In the genomic region with DNA sequence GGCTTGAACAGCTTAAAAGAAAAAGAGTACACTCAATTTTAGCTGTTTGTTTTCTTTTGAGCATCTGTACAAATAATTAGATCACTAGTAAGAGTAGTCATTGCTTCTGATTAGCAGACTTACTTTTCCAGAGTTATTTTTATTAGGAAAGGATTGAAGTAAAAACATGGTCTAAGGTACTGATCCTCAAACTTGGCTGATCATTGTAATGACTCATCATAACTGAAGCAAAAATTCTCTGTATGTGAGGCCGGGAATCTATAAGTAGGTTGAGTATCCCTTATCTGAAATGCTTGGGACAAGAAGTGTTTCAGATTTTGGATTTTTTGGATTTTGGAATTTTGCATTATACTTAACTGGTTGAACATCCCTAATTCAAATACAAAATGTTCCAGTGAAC, we compare ENCODE assay signal across 17 cellular contexts. TPM values are rescaled to one million over a fixed set of nuclear protein-coding genes. Genes with fewer than 3 reads are reported as not detected.
DNase-seq lines count a peak whose midpoint lies in the region; ATAC-seq, FAIRE-seq and TF ChIP-seq lines count a peak whose summit lies in the region.
"Had no signal": no experiment of that assay in that cellular context is flagged by ENCODE, and none has a peak within 500 bp of the region (broad histone marks: within the 10 kb centered on the region; RNA-seq: fewer than 3 reads in every experiment).

No MANE protein-coding gene starts in this region.

- in situ Hi-C loops in K562 (cut with MboI): loop anchor here (25.0 kb wide), 1 partner anchor 1021 kb away; no protein-coding TSS in a partner anchor

- H3K79me2 ChIP-seq in ACC112 (ENCODE audit: control insufficient read depth, insufficient read depth, low read length, unreplicated experiment): peaks cover 65% of the 10 kb centered on the region
- peaks cover 71% of the 10 kb centered on the region for H3K79me2 ChIP-seq in K562 (ENCODE audit: control insufficient read depth, insufficient read depth, low read length)

- H3K9ac ChIP-seq in K562 (ENCODE audit: insufficient read depth in 1 of 2, low read depth in 2 of 2, low read length in 2 of 2): no peak overlapping the region
- H3K9ac ChIP-seq: GM23248 had no signal

- no peak overlapping the region for H3K4me3 Mint-ChIP-seq in HFFc6
- H3K4me3 Mint-ChIP-seq: CD8-positive, alpha-beta T cell; IgD-negative memory B cell had no signal

- no peaks in the 10 kb centered on the region for H3K9me1 ChIP-seq in K562 (ENCODE audit: control insufficient read depth, insufficient read depth, low read length)

- peak overlapping the region; percentile 23; the same call in 1 of the 2 replicates for H3K27ac Mint-ChIP-seq in HFFc6
- H3K27ac Mint-ChIP-seq: CD8-positive, alpha-beta T cell; IgD-negative memory B cell had no signal

- no peak overlapping the region for H3K4me2 ChIP-seq in K562 (ENCODE audit: insufficient read depth, low read length)

- H3K36me3 ChIP-seq in ACC112 (ENCODE audit: insufficient read depth, low read length): peaks cover 53% of the 10 kb centered on the region
- H3K36me3 ChIP-seq in K562 (ENCODE audit: control insufficient read depth, insufficient read depth, low read length): peaks cover 96% of the 10 kb centered on the region
- H3K36me3 ChIP-seq in lower lobe of right lung: peaks cover 79% of the 10 kb centered on the region
- peaks cover 74% of the 10 kb centered on the region for H3K36me3 ChIP-seq in left ventricle myocardium inferior

- H3K27me3 Mint-ChIP-seq in HFFc6 (ENCODE audit: insufficient read depth): no peaks in the 10 kb centered on the region
- H3K27me3 Mint-ChIP-seq: IgD-negative memory B cell had no signal

- intact Hi-C loops in K562 (cut with micrococcal nuclease): no loop called here
- intact Hi-C loops in lower lobe of right lung (cut with DNase I): no loop called here
- intact Hi-C loops in left ventricle myocardium inferior (cut with micrococcal nuclease): no loop called here

- TF ChIP-seq POLR2A in K562 (conservative IDR thresholded peaks at IDR 0.05): no peak

- H3K27ac ChIP-seq in ACC112 (ENCODE audit: low read depth, low read length) (peak overlapping the region; percentile 42), K562 (ENCODE audit: extremely low read depth, low read depth, low read length) (no peak overlapping the region), lower lobe of right lung (no peak overlapping the region), left ventricle myocardium inferior (replicated peaks) (no peak overlapping the region)
- H3K27ac ChIP-seq: C4-2B, GM23248 had no signal

- no peaks in the 10 kb centered on the region for H3K9me3 Mint-ChIP-seq in HFFc6
- H3K9me3 Mint-ChIP-seq: CD8-positive, alpha-beta T cell; IgD-negative memory B cell had no signal

- no peak for FAIRE-seq in K562 (lab: Jason Lieb, UNC)

- H3K27me3 ChIP-seq in ACC112 (ENCODE audit: insufficient read depth, low read length): no peaks in the 10 kb centered on the region
- no peaks in the 10 kb centered on the region for H3K27me3 ChIP-seq in K562 (ENCODE audit: control insufficient read depth in 2 of 2, insufficient read depth in 2 of 2, low read length in 2 of 2)
- no peaks in the 10 kb centered on the region for H3K27me3 ChIP-seq in lower lobe of right lung (ENCODE audit: low read depth)
- H3K27me3 ChIP-seq in left ventricle myocardium inferior (ENCODE audit: low read depth): no peaks in the 10 kb centered on the region
- H3K27me3 ChIP-seq: BE2C had no signal

- H3K9me3 ChIP-seq in K562 (replicated peaks; ENCODE audit: control insufficient read depth, insufficient read depth, low read depth, low read length) (no peaks in the 10 kb centered on the region), lower lobe of right lung (no peaks in the 10 kb centered on the region), left ventricle myocardium inferior (replicated peaks) (no peaks in the 10 kb centered on the region)
- H3K9me3 ChIP-seq: BE2C had no signal

- 92% methylated on average over 1 of the region's 1 CpG for WGBS in K562 (ENCODE audit: insufficient coverage, low coverage, missing lambda C conversion rate)

- H3K4me3 ChIP-seq in ACC112 (ENCODE audit: low read depth, low read length) (no peak overlapping the region), K562 (no peak overlapping the region), fibroblast of the aortic adventitia (ENCODE audit: low read depth, low read length) (no peak overlapping the region), lower lobe of right lung (no peak overlapping the region), left ventricle myocardium inferior (no peak overlapping the region)
- H3K4me3 ChIP-seq: GM23248 had no signal

- H3K4me1 ChIP-seq in ACC112 (ENCODE audit: control insufficient read depth, insufficient read depth, low read length, unreplicated experiment) (peaks cover 19% of the 10 kb centered on the region), K562 (replicated peaks in 1 of 2; ENCODE audit: control insufficient read depth in 2 of 2, insufficient read depth in 2 of 2, low read length in 2 of 2) (no peaks in the 10 kb centered on the region; a peak in 1 of 5 replicates), lower lobe of right lung (peaks cover 5% of the 10 kb centered on the region), left ventricle myocardium inferior (peaks cover 45% of the 10 kb centered on the region)
- H3K4me1 ChIP-seq: BE2C had no signal

- H2AFZ ChIP-seq in ACC112 (ENCODE audit: low read length, unreplicated experiment): no peak overlapping the region
- no peak overlapping the region for H2AFZ ChIP-seq in K562 (ENCODE audit: low read depth, low read length)
- H2AFZ ChIP-seq: GM23248 had no signal

- peaks cover 1% of the 10 kb centered on the region; the same call in 1 of the 2 replicates for H4K20me1 ChIP-seq in K562 (replicated peaks; ENCODE audit: control insufficient read depth, insufficient read depth, low read length)

- BruUV-seq in K562 (replicated peaks; lab: Mats Ljungman, UMichigan): no TSS peak

- no peak for TF ChIP-seq CTCF in HFFc6 (IDR thresholded peaks at IDR 0.05)
- no peak for TF ChIP-seq CTCF in K562 (IDR thresholded peaks at IDR 0.05 in 2 of 3, conservative IDR thresholded peaks at IDR 0.05 in 1 of 3; ENCODE audit: insufficient read depth in 2 of 3, low read depth in 1 of 3, low read length in 3 of 3)
- no peak for TF ChIP-seq CTCF in fibroblast of the aortic adventitia (IDR thresholded peaks at IDR 0.05; ENCODE audit: insufficient read depth, low read length)
- TF ChIP-seq CTCF in lower lobe of right lung (IDR thresholded peaks at IDR 0.05): no peak
- TF ChIP-seq CTCF in left ventricle myocardium inferior (IDR thresholded peaks at IDR 0.05; ENCODE audit: borderline replicate concordance): no peak

- no peak for TF ChIP-seq EP300 in K562 (IDR thresholded peaks at IDR 0.05; ENCODE audit: low read length)

- CTCF ChIA-PET in K562 (lab: Yijun Ruan, JAX; ENCODE audit: low intra/inter-chr PET ratio): no interaction called here

- peaks cover 19% of the 10 kb centered on the region for H3K36me3 Mint-ChIP-seq in HFFc6 (ENCODE audit: low read depth)

- DNase-seq in HFFc6 (no peak), K562 (ENCODE audit: extremely low read depth in 1 of 4, low spot score in 3 of 4) (no peak), fibroblast of the aortic adventitia (ENCODE audit: low read depth) (peak; percentile 17), kidney glomerular epithelial cell (lab: John Stamatoyannopoulos, UW) (no peak), AG20443 (ENCODE audit: low spot score) (no peak), lower lobe of right lung (no peak), left ventricle myocardium inferior (no peak)
- DNase-seq: 8988T; BE2C; CD8-positive, alpha-beta T cell; COR-L47; DND-41; GM23248; H7 had no signal

- POLR2A ChIA-PET in K562 (lab: Yijun Ruan, JAX): interaction anchor here (0.7 kb wide), 1 partner anchor 1414 kb away, joined by 3 read pairs; no protein-coding TSS in a partner anchor

- H3K4me1 Mint-ChIP-seq in HFFc6 (ENCODE audit: low read depth): peaks cover 13% of the 10 kb centered on the region

- no peak for TF ChIP-seq RAD21 in K562 (CRISPR knock-in tag; conservative IDR thresholded peaks at IDR 0.05 in 1 of 2, IDR thresholded peaks at IDR 0.05 in 1 of 2)

- ATAC-seq in K562 (no peak), lower lobe of right lung (no peak)
- ATAC-seq: CD8-positive, alpha-beta T cell had no signal

TF ChIP-seq in K562, 482 proteins besides CTCF, POLR2A, EP300 and RAD21 (continues in another document):
- TF ChIP-seq ATF3 (IDR thresholded peaks at IDR 0.05) (peak; percentile 28; the same call in 1 of the 2 replicates), ATF3 (CRISPR knock-in tag; conservative IDR thresholded peaks at IDR 0.05) (no peak), STAT5B (CRISPR knock-in tag; IDR thresholded peaks at IDR 0.05) (no peak), POLR3G (IDR thresholded peaks at IDR 0.05; ENCODE audit: extremely low read depth, insufficient read length, insufficient replicate concordance) (no peak)

RNA-seq across cellular contexts. Expression of gene NMD3, which starts 12.4 kb away (rescaled TPM):
- total RNA-seq in HFFc6 (2021; fragmentation: NEBNext Ultra II Directional; extraction: Animal tissue kit (Norgen Biotek cat#: 25700)): 10 to 100 TPM; 56.8 to 72.3 (median 64.3) TPM
- 58.4 and 103 TPM in 2 replicates for total RNA-seq in K562 (2011; cell fraction: chromatin; rRNA removed; ENCODE audit: low replicate concordance)
- 37.9 and 41.5 TPM in 2 replicates for total RNA-seq in K562 (2011; cell fraction: nucleolus; rRNA removed)
- 45.5 and 54.7 TPM in 2 replicates for total RNA-seq in K562 (2011; cell fraction: nucleoplasm; rRNA removed)
- total RNA-seq in K562 (2014; rRNA removed) (60.3 and 63.5 TPM in 2 replicates), K562 (2014; rRNA removed; fragmentation: Illumina TruSeq; extraction: Trizol) (121 and 133 TPM in 2 replicates), K562 (2015; rRNA removed; fragmentation: Illumina TruSeq; extraction: Trizol) (69.0 and 77.0 TPM in 2 replicates), K562 (2021) (105 and 111 TPM in 2 replicates), fibroblast of the aortic adventitia (ENCODE audit: low replicate concordance) (88.0 and 165 TPM in 2 replicates), lower lobe of right lung (46.0 TPM), left ventricle myocardium inferior (51.6 TPM)
- polyA plus RNA-seq in K562 (2011; rRNA removed) (107 and 129 TPM in 2 replicates), K562 (2014; fragmentation: Illumina TruSeq; extraction: Trizol) (96.9 and 100 TPM in 2 replicates), K562 (2014; fragmentation: Nextera tagmentation; extraction: Ambion mirVana) (100 to 1,000 TPM; 147 to 178 TPM), K562 (2014; rRNA removed) (63.6 and 73.9 TPM in 2 replicates)
- 25.1 and 41.6 TPM in 2 replicates for polyA plus RNA-seq in K562 (2011; cell fraction: cytosol; rRNA removed)
- 39.7 and 55.4 TPM in 2 replicates for polyA plus RNA-seq in K562 (2011; cell fraction: nucleus; rRNA removed)
- 73.3 and 75.3 TPM in 2 replicates for polyA plus RNA-seq in K562 (2012)
- 248 and 292 TPM in 2 replicates for polyA minus RNA-seq in K562 (2011; rRNA and poly(A)+ RNA removed)
- 69.3 and 87.1 TPM in 2 replicates for polyA minus RNA-seq in K562 (2011; cell fraction: cytosol; rRNA and poly(A)+ RNA removed)
- 50.4 and 91.6 TPM in 2 replicates for polyA minus RNA-seq in K562 (2011; cell fraction: nucleus; rRNA and poly(A)+ RNA removed)
